Comparison of ENCODE assay signal across 8 cellular contexts in the genomic region with DNA sequence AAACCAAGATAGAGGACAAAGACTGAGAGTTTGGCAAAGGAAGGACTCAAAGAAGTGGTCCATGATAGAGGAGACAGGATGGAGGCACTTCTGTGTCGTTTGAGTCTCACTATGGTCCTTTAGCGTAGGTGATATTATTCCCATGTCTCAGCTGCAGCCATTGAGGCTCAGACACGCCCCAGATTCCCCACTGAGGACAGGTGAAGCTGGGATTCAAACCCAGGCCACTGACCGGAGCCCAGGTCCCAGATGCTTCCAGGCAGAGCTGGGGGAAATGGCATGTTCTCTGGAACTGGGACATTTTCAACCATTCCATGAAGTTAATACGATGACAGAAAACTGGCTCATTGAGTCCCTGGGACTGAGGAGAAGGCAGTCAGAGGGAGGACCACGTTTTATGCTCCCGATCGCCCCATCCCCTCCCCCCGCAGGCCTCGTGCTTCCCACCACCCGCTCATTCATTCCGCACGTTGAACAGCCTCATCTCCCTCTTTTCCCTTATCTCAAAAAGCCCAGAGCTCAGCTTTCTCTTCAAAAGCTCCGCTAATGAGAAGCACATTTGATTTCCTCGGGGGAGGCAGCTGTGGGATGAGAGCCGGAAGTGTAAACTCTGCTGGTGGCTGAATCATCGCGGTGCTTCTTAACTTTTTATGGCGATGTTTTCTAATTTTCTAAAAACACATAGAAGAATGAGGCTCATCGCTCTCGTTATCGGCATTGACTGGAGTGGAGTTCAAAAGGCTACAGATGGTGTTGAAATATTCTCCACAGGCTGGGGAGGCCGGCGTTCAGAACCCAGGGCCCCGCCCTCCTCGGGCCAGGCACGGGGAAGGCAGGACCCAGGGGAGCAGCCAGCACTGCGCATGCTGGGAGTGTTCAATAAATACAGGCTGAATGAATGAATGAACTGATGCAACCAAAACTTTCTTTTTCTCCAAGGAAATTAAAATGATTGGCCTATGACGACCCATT.
DNase-seq lines count a peak whose midpoint lies in the region; ATAC-seq and TF ChIP-seq lines count a peak whose summit lies in the region.

No MANE protein-coding gene starts in this region.

- H2AK5ac ChIP-seq in mesendoderm (ENCODE audit: low read length) = no peak overlapping the region

- no peak overlapping the region for H4K5ac ChIP-seq in mesendoderm (ENCODE audit: low read length)

- H3K79me1 ChIP-seq in mesendoderm (ENCODE audit: low read length) = no peaks in the 10 kb centered on the region

- peak overlapping the region; percentile 85 for H3K4me3 Mint-ChIP-seq in T-helper 17 cell
- peak overlapping the region; percentile 75 for H3K4me3 Mint-ChIP-seq in dendritic cell treated with granulocyte-macrophage colony-stimulating factor and Interleukin-4, amounts not matched to agents 40 ng/mL and 50 ng/mL, for 4 days

- no TSS peak for BruUV-seq in mammary epithelial cell (replicated peaks; lab: Mats Ljungman, UMichigan)

- H3K79me2 ChIP-seq in mammary epithelial cell (ENCODE audit: insufficient read depth, low read length) (no peaks in the 10 kb centered on the region), mesendoderm (ENCODE audit: control insufficient read depth, insufficient read depth, low read length) (no peaks in the 10 kb centered on the region)

- H3K36me3 ChIP-seq in breast epithelium = no peaks in the 10 kb centered on the region
- no peaks in the 10 kb centered on the region for H3K36me3 ChIP-seq in mammary epithelial cell (ENCODE audit: insufficient read depth, low read length)
- no peaks in the 10 kb centered on the region for H3K36me3 ChIP-seq in mesendoderm (ENCODE audit: control insufficient read depth, insufficient read depth, low read length)

- no peak overlapping the region for H2BK120ac ChIP-seq in mesendoderm (ENCODE audit: low read depth, low read length)

- H3K4me1 Mint-ChIP-seq in T-helper 17 cell = peaks cover 4% of the 10 kb centered on the region
- peaks cover 28% of the 10 kb centered on the region for H3K4me1 Mint-ChIP-seq in dendritic cell treated with granulocyte-macrophage colony-stimulating factor and Interleukin-4, amounts not matched to agents 40 ng/mL and 50 ng/mL, for 4 days (ENCODE audit: low read depth)

- intact Hi-C loops in breast epithelium (cut with DNase I; ENCODE audit: low total_unique reads) = no loop called here
- intact Hi-C loops in mammary epithelial cell (cut with micrococcal nuclease) = loop anchor here (10.0 kb wide), 1 partner anchor 1050 kb away; no protein-coding TSS in a partner anchor
- intact Hi-C loops in dendritic cell treated with granulocyte-macrophage colony-stimulating factor and Interleukin-4, amounts not matched to agents 40 ng/mL and 50 ng/mL, for 4 days (cut with micrococcal nuclease) = no loop called here

- H3K9me3 Mint-ChIP-seq in dendritic cell treated with granulocyte-macrophage colony-stimulating factor and Interleukin-4, amounts not matched to agents 40 ng/mL and 50 ng/mL, for 4 days = peaks cover 10% of the 10 kb centered on the region

- DNase-seq in breast epithelium (ENCODE audit: low spot score in 2 of 2) (no peak), mammary epithelial cell (no peak), HuH-7.5 (ENCODE audit: low spot score) (peak; percentile 75), T-helper 17 cell (no peak), mesendoderm (peak; percentile 55), OCI-M2 (lab: John Stamatoyannopoulos, UW; ENCODE audit: unreplicated experiment) (no peak)
- DNase-seq in stimulated activated naive CD8-positive, alpha-beta T cell treated with anti-CD3 and anti-CD28 coated beads, Interleukin-15, Interleukin-2, amounts not matched to agents 100 U/mL and 50 U/mL, for 24 hours = peak; percentile 48

- H3K4me1 ChIP-seq in breast epithelium = peaks cover 0 to 3% of the 10 kb centered on the region in 2 donors
- H3K4me1 ChIP-seq in mammary epithelial cell (ENCODE audit: insufficient read depth, low read length) = peaks cover 24% of the 10 kb centered on the region
- no peaks in the 10 kb centered on the region for H3K4me1 ChIP-seq in mesendoderm (ENCODE audit: control insufficient read depth, low read depth, low read length)

- peak overlapping the region; percentile 72 for H3K27ac Mint-ChIP-seq in T-helper 17 cell
- peak overlapping the region; percentile 77 for H3K27ac Mint-ChIP-seq in dendritic cell treated with granulocyte-macrophage colony-stimulating factor and Interleukin-4, amounts not matched to agents 40 ng/mL and 50 ng/mL, for 4 days

- no peak overlapping the region for H3K4ac ChIP-seq in mesendoderm (ENCODE audit: low read depth, low read length)

- in situ Hi-C loops in mammary epithelial cell (cut with MboI; ENCODE audit: low sequenced_read_pairs in 2 of 2) = no loop called here

- CTCF ChIA-PET in mammary epithelial cell (lab: Charles Lee; ENCODE audit: low non-redundant PET) = no interaction called here

- WGBS in mammary epithelial cell (ENCODE audit: low coverage, missing lambda C conversion rate) = 89% methylated on average over 23 of the region's 29 CpGs
- no CpG with 5 or more reads among the region's 29 CpGs for WGBS in mesendoderm (ENCODE audit: extremely low coverage, insufficient coverage, low lambda C conversion rate)

- no peak overlapping the region for H3K9ac ChIP-seq in mammary epithelial cell (ENCODE audit: insufficient read depth, low read length)
- no peak overlapping the region for H3K9ac ChIP-seq in mesendoderm (ENCODE audit: low read length)

- H3K56ac ChIP-seq in mesendoderm (ENCODE audit: low read length) = peak overlapping the region; percentile 57

- no peak overlapping the region for H4K8ac ChIP-seq in mesendoderm (ENCODE audit: low read depth, low read length)

- dilution Hi-C loops in mammary epithelial cell (cut with HindIII; ENCODE audit: low sequenced_read_pairs) = no loop called here

- H3K27ac ChIP-seq in breast epithelium (peak overlapping the region in 1 of 2 donors; percentile 58), mammary epithelial cell (ENCODE audit: insufficient read depth, low read depth, low read length) (no peak overlapping the region), mesendoderm (ENCODE audit: low read depth, low read length) (no peak overlapping the region)

- peak overlapping the region; percentile 31 to 57 (median 33) for H3K4me3 ChIP-seq in breast epithelium
- no peak overlapping the region for H3K4me3 ChIP-seq in mammary epithelial cell (replicated peaks in 1 of 3; ENCODE audit: insufficient read depth in 1 of 3, low read depth in 2 of 3, low read length in 3 of 3)
- no peak overlapping the region for H3K4me3 ChIP-seq in mesendoderm (ENCODE audit: low read length)

- H3K36me3 Mint-ChIP-seq in T-helper 17 cell (ENCODE audit: low read depth) = peaks cover 2% of the 10 kb centered on the region
- no peaks in the 10 kb centered on the region for H3K36me3 Mint-ChIP-seq in dendritic cell treated with granulocyte-macrophage colony-stimulating factor and Interleukin-4, amounts not matched to agents 40 ng/mL and 50 ng/mL, for 4 days (ENCODE audit: low read depth)

- H3K9me3 ChIP-seq in breast epithelium (peaks cover 5 to 10% of the 10 kb centered on the region in 2 donors), mammary epithelial cell (replicated peaks; ENCODE audit: insufficient read depth, low read length) (no peaks in the 10 kb centered on the region), T-helper 17 cell (ENCODE audit: control insufficient read depth, low read length, poor library complexity, severe bottlenecking) (peaks cover 4% of the 10 kb centered on the region)

- no peaks in the 10 kb centered on the region for H4K20me1 ChIP-seq in mammary epithelial cell (ENCODE audit: insufficient read depth, low read length)

- no peak overlapping the region for H3K18ac ChIP-seq in mesendoderm (ENCODE audit: low read length)

- H3K27me3 ChIP-seq in breast epithelium (no peaks in the 10 kb centered on the region), mammary epithelial cell (ENCODE audit: insufficient read depth, low read length) (no peaks in the 10 kb centered on the region), mesendoderm (ENCODE audit: insufficient read depth, low read length, poor library complexity) (no peaks in the 10 kb centered on the region)

- ATAC-seq in T-helper 17 cell = peak; percentile 72
- ATAC-seq in stimulated activated naive CD8-positive, alpha-beta T cell treated with anti-CD3 and anti-CD28 coated beads, Interleukin-15, Interleukin-2, amounts not matched to agents 100 U/mL and 50 U/mL, for 24 hours = peak; percentile 82

- no peak for TF ChIP-seq CTCF in breast epithelium (IDR thresholded peaks at IDR 0.05)
- no peak for TF ChIP-seq CTCF in mammary epithelial cell (conservative IDR thresholded peaks at IDR 0.05 in 1 of 2, IDR thresholded peaks at IDR 0.05 in 1 of 2; ENCODE audit: extremely low read depth in 1 of 2, insufficient read depth in 1 of 2, low read depth in 1 of 2, low read length in 2 of 2)

- H2BK5ac ChIP-seq in mesendoderm (ENCODE audit: low read length) = no peak overlapping the region

- no peak overlapping the region for H3K4me2 ChIP-seq in mammary epithelial cell (ENCODE audit: insufficient read depth, low read depth, low read length)
- peak overlapping the region; percentile 13 for H3K4me2 ChIP-seq in mesendoderm (ENCODE audit: low read length)

- no peak for TF ChIP-seq POLR2A in breast epithelium (IDR thresholded peaks at IDR 0.05)

- H2BK15ac ChIP-seq in mesendoderm (replicated peaks; ENCODE audit: low read depth) = no peak overlapping the region

- peaks cover 23% of the 10 kb centered on the region for H3K27me3 Mint-ChIP-seq in T-helper 17 cell
- H3K27me3 Mint-ChIP-seq in dendritic cell treated with granulocyte-macrophage colony-stimulating factor and Interleukin-4, amounts not matched to agents 40 ng/mL and 50 ng/mL, for 4 days = peaks cover 11% of the 10 kb centered on the region

- no peak overlapping the region for H3K23ac ChIP-seq in mesendoderm (ENCODE audit: low read length)

- no peak overlapping the region for H2AFZ ChIP-seq in mammary epithelial cell (ENCODE audit: low read depth, low read length)

Comparison
In these comparisons a context has a peak if more than half of its experiments do, and no peak if none do; other contexts are left out.
1. H3K4me3 ChIP-seq: peak in breast epithelium (3 of 3); none in mammary epithelial cell (0 of 3) and mesendoderm (single experiment).
2. DNase-seq: peak in HuH-7.5 (single experiment), mesendoderm (single experiment) and stimulated activated naive CD8-positive, alpha-beta T cell treated with anti-CD3 and anti-CD28 coated beads, Interleukin-15, Interleukin-2, amounts not matched to agents 100 U/mL and 50 U/mL, for 24 hours (single experiment); none in breast epithelium (0 of 2), mammary epithelial cell (single experiment), T-helper 17 cell (0 of 3) and OCI-M2 (single experiment).